Comparison of ENCODE assay signal across 1 cellular context in the genomic region with DNA sequence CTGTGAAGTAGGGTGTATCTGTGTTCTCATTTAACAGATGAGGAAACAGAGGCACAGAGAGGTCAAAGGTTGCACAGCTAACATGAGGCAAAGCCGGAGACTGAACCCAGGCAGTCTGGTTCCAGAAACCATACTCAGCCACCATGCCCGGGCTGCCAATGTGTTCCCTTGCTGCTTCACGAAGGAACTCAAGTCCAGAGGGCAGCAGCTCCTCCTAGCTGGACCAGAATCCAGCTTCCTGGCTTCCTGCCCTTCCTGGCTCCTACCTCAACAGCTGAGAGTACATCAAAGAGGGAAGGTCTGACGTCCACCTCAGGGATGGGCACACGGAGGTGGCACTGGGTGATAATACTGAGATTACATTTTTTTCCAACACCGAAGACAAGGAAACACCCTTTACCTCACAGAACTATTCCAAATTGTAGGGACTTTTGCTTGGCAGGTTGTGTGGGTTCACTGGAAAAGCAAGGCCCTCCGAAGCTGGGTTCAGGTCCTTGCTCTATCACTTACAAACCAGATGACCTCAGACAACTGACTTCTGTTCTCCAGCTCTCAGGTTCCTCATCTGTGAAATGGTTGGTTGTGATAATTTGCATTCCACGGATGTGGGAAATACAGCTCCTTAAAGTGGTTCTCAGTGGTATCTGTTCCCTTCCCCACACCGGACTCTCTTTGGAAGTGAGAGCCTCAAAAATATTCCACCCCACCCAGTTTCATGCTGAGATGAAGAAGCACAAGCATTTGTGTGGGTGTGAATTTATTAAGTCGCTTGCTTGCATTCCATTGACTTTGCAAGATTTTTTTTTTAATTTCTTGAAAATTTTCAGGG.
TF ChIP-seq lines count a peak whose summit lies in the region.

No MANE protein-coding gene starts in this region.

TF ChIP-seq in Ishikawa, 13 proteins besides CTCF, POLR2A, EP300 and RAD21 (continued from another document):
- peak; percentile 97 for TF ChIP-seq FOXM1 (IDR thresholded peaks at IDR 0.05; ENCODE audit: borderline replicate concordance, low read depth)
